Comparison of ENCODE assay signal across 8 cellular contexts in the genomic region with DNA sequence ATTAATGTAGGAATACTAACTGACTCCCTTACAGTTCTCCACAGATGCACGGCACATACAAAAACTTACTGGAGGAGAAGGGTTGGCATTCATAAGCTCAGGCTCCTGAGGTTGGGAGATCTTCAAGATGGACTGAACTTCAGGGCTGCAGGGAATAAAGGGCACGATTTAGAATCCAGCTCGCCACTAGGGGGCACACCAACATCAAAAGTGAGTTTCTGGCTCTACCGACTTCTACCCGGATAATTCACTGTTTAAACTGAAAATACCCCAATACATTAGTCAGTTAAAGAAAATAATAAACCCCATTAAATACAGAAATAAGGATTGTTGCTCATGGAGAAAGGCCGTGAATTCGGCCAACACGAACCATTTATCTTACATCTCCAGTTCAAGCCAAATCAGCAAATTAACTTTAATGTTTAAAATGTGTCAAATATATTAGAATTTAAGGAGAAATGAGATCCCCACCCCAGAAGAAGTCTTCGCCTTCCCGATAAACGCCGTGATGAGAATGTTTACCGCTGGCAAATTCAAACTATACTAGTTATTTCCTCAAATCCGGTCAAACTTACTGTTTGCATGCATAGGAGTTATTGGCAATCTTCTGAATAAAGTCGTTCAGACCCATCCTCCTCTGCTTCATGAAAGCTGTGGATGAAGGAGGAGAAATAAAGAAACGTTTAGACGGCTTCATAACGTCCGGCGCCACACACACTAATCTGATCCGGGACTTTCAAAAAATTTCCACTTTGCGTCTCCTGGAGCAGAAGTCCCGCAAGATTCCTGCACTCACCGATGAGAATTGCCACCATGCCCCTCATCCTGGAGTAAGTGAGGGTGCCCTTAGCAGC.
DNase-seq lines count a peak whose midpoint lies in the region; ATAC-seq and TF ChIP-seq lines count a peak whose summit lies in the region.

No MANE protein-coding gene starts in this region.

- DNase-seq in 8988T (peak; percentile 31), M059J (ENCODE audit: low read depth) (peak; percentile 86), RWPE2 (ENCODE audit: low spot score) (no peak), fibroblast of villous mesenchyme (ENCODE audit: low read depth) (peak; percentile 87)
- peak; percentile 96 for DNase-seq in activated effector memory CD4-positive, alpha-beta T cell treated with anti-CD3 and anti-CD28 coated beads, Interleukin-2, amount 50 U/mL, for 16 hours

- peak overlapping the region; percentile 69 for H3K9ac ChIP-seq in neural cell (ENCODE audit: low read length)

- peaks cover 55% of the 10 kb centered on the region for H3K36me3 Mint-ChIP-seq in stimulated activated naive CD8-positive, alpha-beta T cell treated with anti-CD3 and anti-CD28 coated beads, Interleukin-15, Interleukin-2, amounts not matched to agents 100 ng/mL and 50 ng/mL, for 24 hours (ENCODE audit: low read depth)

- no peaks in the 10 kb centered on the region for H4K20me1 ChIP-seq in neural cell (ENCODE audit: insufficient read depth)

- TF ChIP-seq EP300 in neural cell (conservative IDR thresholded peaks at IDR 0.05; ENCODE audit: poor library complexity, severe bottlenecking), result no peak

- TF ChIP-seq RAD21 in neural cell (conservative IDR thresholded peaks at IDR 0.05), result peak; percentile 94

- H3K79me2 ChIP-seq in neural cell (replicated peaks; ENCODE audit: insufficient read depth, low read length), result no peaks in the 10 kb centered on the region

- peaks cover 76% of the 10 kb centered on the region for H3K4me1 Mint-ChIP-seq in stimulated activated naive CD8-positive, alpha-beta T cell treated with anti-CD3 and anti-CD28 coated beads, Interleukin-15, Interleukin-2, amounts not matched to agents 100 ng/mL and 50 ng/mL, for 24 hours (ENCODE audit: low read depth)

- H3K27ac ChIP-seq in RWPE2 (ENCODE audit: poor library complexity, severe bottlenecking), result peak overlapping the region; percentile 91
- no peak overlapping the region for H3K27ac ChIP-seq in neural cell (ENCODE audit: low read length)

- no peaks in the 10 kb centered on the region for H3K27me3 Mint-ChIP-seq in stimulated activated naive CD8-positive, alpha-beta T cell treated with anti-CD3 and anti-CD28 coated beads, Interleukin-15, Interleukin-2, amounts not matched to agents 100 ng/mL and 50 ng/mL, for 24 hours

- H3K9me3 Mint-ChIP-seq in stimulated activated naive CD8-positive, alpha-beta T cell treated with anti-CD3 and anti-CD28 coated beads, Interleukin-15, Interleukin-2, amounts not matched to agents 100 ng/mL and 50 ng/mL, for 24 hours, result no peaks in the 10 kb centered on the region

- H3K4me2 ChIP-seq in neural cell (ENCODE audit: low read length), result peak overlapping the region; percentile 59

- TF ChIP-seq CTCF in RWPE2 (IDR thresholded peaks at IDR 0.05; ENCODE audit: poor library complexity, severe bottlenecking) (peak; percentile 95), fibroblast of villous mesenchyme (IDR thresholded peaks at IDR 0.05; ENCODE audit: insufficient read depth, low read depth, low read length) (peak; percentile 74), neural cell (IDR thresholded peaks at IDR 0.05; ENCODE audit: poor library complexity, severe bottlenecking) (peak; percentile 91)

- peaks cover 41% of the 10 kb centered on the region for H3K4me1 ChIP-seq in RWPE2 (ENCODE audit: insufficient read depth, poor library complexity, severe bottlenecking)

- peak overlapping the region; percentile 96 for H3K4me3 Mint-ChIP-seq in stimulated activated naive CD8-positive, alpha-beta T cell treated with anti-CD3 and anti-CD28 coated beads, Interleukin-15, Interleukin-2, amounts not matched to agents 100 ng/mL and 50 ng/mL, for 24 hours

- no peaks in the 10 kb centered on the region for H3K9me2 ChIP-seq in neural cell (ENCODE audit: insufficient read depth, low read length)

- no peaks in the 10 kb centered on the region for H3F3A ChIP-seq in neural cell (ENCODE audit: insufficient read depth, low read length, poor library complexity, severe bottlenecking)

- peak; percentile 22 for ATAC-seq in GM18909 (IDR thresholded peaks at IDR 0.05; ENCODE audit: poor library complexity, unreplicated experiment)
- peak; percentile 30 for ATAC-seq in RWPE2 (ENCODE audit: low read depth)

- no peak overlapping the region for H2AFZ ChIP-seq in neural cell (ENCODE audit: low read depth, low read length)

- peak overlapping the region; percentile 60 for H3K4me3 ChIP-seq in RWPE2 (ENCODE audit: severe bottlenecking)
- H3K4me3 ChIP-seq in fibroblast of villous mesenchyme (ENCODE audit: low read depth, low read length), result peak overlapping the region; percentile 98
- H3K4me3 ChIP-seq in neural cell (ENCODE audit: low read length), result peak overlapping the region; percentile 86

- no peaks in the 10 kb centered on the region for H3K9me3 ChIP-seq in RWPE2 (ENCODE audit: severe bottlenecking)
- H3K9me3 ChIP-seq in neural cell (ENCODE audit: low read length), result no peaks in the 10 kb centered on the region

- H3K36me3 ChIP-seq in RWPE2 (ENCODE audit: low read depth) (peaks cover 52% of the 10 kb centered on the region), neural cell (ENCODE audit: insufficient read depth, low read length) (no peaks in the 10 kb centered on the region)

- H3K27me3 ChIP-seq in RWPE2 (ENCODE audit: insufficient read depth, poor library complexity, severe bottlenecking), result no peaks in the 10 kb centered on the region
- H3K27me3 ChIP-seq in neural cell (ENCODE audit: insufficient read depth, low read depth, low read length), result peaks cover 34% of the 10 kb centered on the region

- H3K27ac Mint-ChIP-seq in stimulated activated naive CD8-positive, alpha-beta T cell treated with anti-CD3 and anti-CD28 coated beads, Interleukin-15, Interleukin-2, amounts not matched to agents 100 ng/mL and 50 ng/mL, for 24 hours, result peak overlapping the region; percentile 93

TF ChIP-seq in neural cell, 6 proteins besides CTCF, POLR2A, EP300 and RAD21:
- TF ChIP-seq SMC3 (conservative IDR thresholded peaks at IDR 0.05; ENCODE audit: poor library complexity) (peak; percentile 96), POLR2AphosphoS5 (IDR thresholded peaks at IDR 0.05) (no peak)
